ENCODE assay signal across 8 cellular contexts in the genomic region with DNA sequence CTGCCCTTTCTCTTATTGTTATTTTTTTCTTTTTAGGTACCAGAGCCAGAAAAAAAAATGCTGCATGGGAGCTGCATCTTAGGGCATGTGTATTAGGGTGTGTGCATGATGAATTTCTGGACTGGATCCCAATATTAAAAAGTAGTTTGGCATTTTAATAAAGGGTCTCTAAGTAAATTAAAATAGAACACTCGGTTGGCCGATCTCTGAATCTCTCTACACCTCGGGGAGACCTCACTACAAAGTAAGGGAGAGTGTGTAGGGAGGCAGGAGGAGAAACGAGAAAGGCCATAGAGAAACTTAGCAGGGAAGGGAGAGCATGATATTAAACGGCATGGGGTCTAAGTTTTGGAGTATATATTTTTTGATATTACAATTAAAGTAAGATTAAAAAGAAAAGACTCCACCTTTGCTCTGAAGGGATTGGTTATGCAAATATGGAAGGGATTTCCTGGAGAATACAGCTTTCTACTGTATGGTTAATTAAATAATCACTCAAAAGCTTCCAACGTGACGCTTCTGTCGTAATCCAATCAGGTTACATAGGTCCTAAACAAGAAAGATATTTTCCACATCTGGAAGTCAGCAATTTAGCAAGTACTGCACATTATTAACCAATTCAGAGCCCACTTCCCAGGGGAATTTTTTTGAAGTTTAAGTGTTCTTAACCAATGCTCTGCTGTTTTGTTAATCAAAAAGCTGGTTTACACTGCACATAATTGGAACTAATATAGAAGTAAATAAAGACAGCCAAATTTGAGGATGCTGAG. TPM values are rescaled to one million over a fixed set of nuclear protein-coding genes. Genes with fewer than 3 reads are reported as not detected.
A peak's percentile ranks its signal among the peaks of the same experiment; 100 is the strongest.
DNase-seq lines count a peak whose midpoint lies in the region; ATAC-seq lines count a peak whose summit lies in the region.

No MANE protein-coding gene starts in this region.

- H3K27me3 ChIP-seq in MG63, result no peaks in the 10 kb centered on the region
- H3K27me3 ChIP-seq in subcutaneous abdominal adipose tissue (ENCODE audit: control insufficient read depth in 5 of 5, insufficient read depth in 4 of 5, low read length in 5 of 5), result no peaks in the 10 kb centered on the region

- ATAC-seq in HG03460 (IDR thresholded peaks at IDR 0.05; ENCODE audit: unreplicated experiment), result no peak
- ATAC-seq in GM21526 (IDR thresholded peaks at IDR 0.05; ENCODE audit: low FRiP score, unreplicated experiment), result no peak
- no peak for ATAC-seq in GM18858 (IDR thresholded peaks at IDR 0.05; ENCODE audit: unreplicated experiment)

- H3K27ac ChIP-seq in angular gyrus (ENCODE audit: low read depth, low read length) (peak overlapping the region; percentile 88), subcutaneous abdominal adipose tissue (ENCODE audit: low read depth, low read length) (peak overlapping the region; percentile 76)

- no peaks in the 10 kb centered on the region for H3K9me3 ChIP-seq in MG63
- no peaks in the 10 kb centered on the region for H3K9me3 ChIP-seq in subcutaneous abdominal adipose tissue (ENCODE audit: control insufficient read depth in 5 of 5, low read length in 5 of 5)

- DNase-seq in MG63 (no peak), immature natural killer cell (no peak), NCI-H526 treated with DMSO at 0.1 percent for 48 hours (lab: John Stamatoyannopoulos, UW) (no peak)

- no peaks in the 10 kb centered on the region for H3K9me3 Mint-ChIP-seq in immature natural killer cell

- H3K27me3 Mint-ChIP-seq in immature natural killer cell (ENCODE audit: low read depth in 3 of 3), result peaks cover 15 to 19% (median 16%) of the 10 kb centered on the region in 3 donors

- peaks cover 13 to 31% of the 10 kb centered on the region in 2 donors for H3K4me1 Mint-ChIP-seq in immature natural killer cell

- H3K9ac ChIP-seq in subcutaneous abdominal adipose tissue (ENCODE audit: low read length in 5 of 5), result peak overlapping the region in 4 of 5 donors; percentile 26 to 63 (median 38)

- H3K4me3 ChIP-seq in MG63 (peak overlapping the region; percentile 82), subcutaneous abdominal adipose tissue (ENCODE audit: low read depth in 1 of 5, low read length in 5 of 5) (peak overlapping the region; percentile 34 to 93 (median 57))

- H3K4me1 ChIP-seq in subcutaneous abdominal adipose tissue (ENCODE audit: control insufficient read depth in 5 of 5, insufficient read depth in 5 of 5, low read length in 5 of 5), result peaks cover 4 to 59% (median 35%) of the 10 kb centered on the region in 5 donors

- H3K27ac Mint-ChIP-seq in immature natural killer cell, result peak overlapping the region in 5 of 6 donors; percentile 61 to 88 (median 74)

- no peak overlapping the region for H3K4me3 Mint-ChIP-seq in immature natural killer cell

- H3K36me3 ChIP-seq in MG63 (no peaks in the 10 kb centered on the region), subcutaneous abdominal adipose tissue (ENCODE audit: control insufficient read depth in 5 of 5, insufficient read depth in 5 of 5, low read length in 5 of 5) (no peaks in the 10 kb centered on the region)

- H3K36me3 Mint-ChIP-seq in immature natural killer cell, result peaks cover 4 to 8% (median 7%) of the 10 kb centered on the region in 3 donors

RNA-seq across cellular contexts. Expression of a gene that starts 1.0 kb away (rescaled TPM):
- total RNA-seq in MG63 (2014; rRNA removed; shearing (Covaris generic); ENCODE audit: low replicate concordance), result 13.3 and 35.1 TPM in 2 replicates
- 100 to 1,000 TPM in 1 of 3 donors, 10 to 100 TPM in 2; 56.5 to 115 (median 62.3) TPM for polyA plus RNA-seq in immature natural killer cell
